ENCODE assay signal across 1 cellular context in the genomic region with DNA sequence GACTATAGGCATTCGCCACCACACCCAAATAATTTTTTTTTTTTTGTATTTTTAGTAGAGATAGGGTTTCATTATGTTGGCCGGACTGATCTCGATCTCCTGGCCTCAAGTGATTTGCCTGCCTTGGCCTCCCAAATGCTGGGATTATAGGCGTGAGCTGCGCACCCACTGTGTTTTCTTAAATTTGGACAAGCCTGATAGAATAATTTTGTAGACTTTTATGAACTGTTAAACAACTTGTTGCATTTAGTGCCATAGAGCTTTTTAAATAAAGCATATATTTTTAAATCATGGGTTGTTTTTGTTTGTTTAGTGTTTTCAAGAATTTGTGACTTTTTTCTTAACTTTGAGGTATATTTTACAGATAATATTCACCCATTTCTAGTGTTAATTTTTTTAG.
TF ChIP-seq lines count a peak whose summit lies in the region.

No MANE protein-coding gene starts in this region.

TF ChIP-seq in GM23338, 12 proteins besides CTCF, POLR2A, EP300 and RAD21 (continued from another document):
- TF ChIP-seq, protein P1, sequence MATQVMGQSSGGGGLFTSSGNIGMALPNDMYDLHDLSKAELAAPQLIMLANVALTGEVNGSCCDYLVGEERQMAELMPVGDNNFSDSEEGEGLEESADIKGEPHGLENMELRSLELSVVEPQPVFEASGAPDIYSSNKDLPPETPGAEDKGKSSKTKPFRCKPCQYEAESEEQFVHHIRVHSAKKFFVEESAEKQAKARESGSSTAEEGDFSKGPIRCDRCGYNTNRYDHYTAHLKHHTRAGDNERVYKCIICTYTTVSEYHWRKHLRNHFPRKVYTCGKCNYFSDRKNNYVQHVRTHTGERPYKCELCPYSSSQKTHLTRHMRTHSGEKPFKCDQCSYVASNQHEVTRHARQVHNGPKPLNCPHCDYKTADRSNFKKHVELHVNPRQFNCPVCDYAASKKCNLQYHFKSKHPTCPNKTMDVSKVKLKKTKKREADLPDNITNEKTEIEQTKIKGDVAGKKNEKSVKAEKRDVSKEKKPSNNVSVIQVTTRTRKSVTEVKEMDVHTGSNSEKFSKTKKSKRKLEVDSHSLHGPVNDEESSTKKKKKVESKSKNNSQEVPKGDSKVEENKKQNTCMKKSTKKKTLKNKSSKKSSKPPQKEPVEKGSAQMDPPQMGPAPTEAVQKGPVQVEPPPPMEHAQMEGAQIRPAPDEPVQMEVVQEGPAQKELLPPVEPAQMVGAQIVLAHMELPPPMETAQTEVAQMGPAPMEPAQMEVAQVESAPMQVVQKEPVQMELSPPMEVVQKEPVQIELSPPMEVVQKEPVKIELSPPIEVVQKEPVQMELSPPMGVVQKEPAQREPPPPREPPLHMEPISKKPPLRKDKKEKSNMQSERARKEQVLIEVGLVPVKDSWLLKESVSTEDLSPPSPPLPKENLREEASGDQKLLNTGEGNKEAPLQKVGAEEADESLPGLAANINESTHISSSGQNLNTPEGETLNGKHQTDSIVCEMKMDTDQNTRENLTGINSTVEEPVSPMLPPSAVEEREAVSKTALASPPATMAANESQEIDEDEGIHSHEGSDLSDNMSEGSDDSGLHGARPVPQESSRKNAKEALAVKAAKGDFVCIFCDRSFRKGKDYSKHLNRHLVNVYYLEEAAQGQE (IDR thresholded peaks at IDR 0.05; ENCODE audit: unreplicated experiment): no peak
- TF ChIP-seq EZH2 (IDR thresholded peaks at IDR 0.05; ENCODE audit: low read depth, unreplicated experiment) (no peak), CREB1 (CRISPR knock-in tag; IDR thresholded peaks at IDR 0.05; ENCODE audit: low read depth) (no peak), POLR2AphosphoS5 (IDR thresholded peaks at IDR 0.05; ENCODE audit: low read depth) (no peak), NANOG (IDR thresholded peaks at IDR 0.05; ENCODE audit: borderline replicate concordance) (no peak), ZNF114 (CRISPR knock-in tag; IDR thresholded peaks at IDR 0.05) (no peak), STAT1 (IDR thresholded peaks at IDR 0.05; ENCODE audit: unreplicated experiment) (no peak), ZNF331 (CRISPR knock-in tag; IDR thresholded peaks at IDR 0.05; ENCODE audit: low read depth) (no peak), ETS1 (IDR thresholded peaks at IDR 0.05) (no peak)
- TF ChIP-seq, protein P2, sequence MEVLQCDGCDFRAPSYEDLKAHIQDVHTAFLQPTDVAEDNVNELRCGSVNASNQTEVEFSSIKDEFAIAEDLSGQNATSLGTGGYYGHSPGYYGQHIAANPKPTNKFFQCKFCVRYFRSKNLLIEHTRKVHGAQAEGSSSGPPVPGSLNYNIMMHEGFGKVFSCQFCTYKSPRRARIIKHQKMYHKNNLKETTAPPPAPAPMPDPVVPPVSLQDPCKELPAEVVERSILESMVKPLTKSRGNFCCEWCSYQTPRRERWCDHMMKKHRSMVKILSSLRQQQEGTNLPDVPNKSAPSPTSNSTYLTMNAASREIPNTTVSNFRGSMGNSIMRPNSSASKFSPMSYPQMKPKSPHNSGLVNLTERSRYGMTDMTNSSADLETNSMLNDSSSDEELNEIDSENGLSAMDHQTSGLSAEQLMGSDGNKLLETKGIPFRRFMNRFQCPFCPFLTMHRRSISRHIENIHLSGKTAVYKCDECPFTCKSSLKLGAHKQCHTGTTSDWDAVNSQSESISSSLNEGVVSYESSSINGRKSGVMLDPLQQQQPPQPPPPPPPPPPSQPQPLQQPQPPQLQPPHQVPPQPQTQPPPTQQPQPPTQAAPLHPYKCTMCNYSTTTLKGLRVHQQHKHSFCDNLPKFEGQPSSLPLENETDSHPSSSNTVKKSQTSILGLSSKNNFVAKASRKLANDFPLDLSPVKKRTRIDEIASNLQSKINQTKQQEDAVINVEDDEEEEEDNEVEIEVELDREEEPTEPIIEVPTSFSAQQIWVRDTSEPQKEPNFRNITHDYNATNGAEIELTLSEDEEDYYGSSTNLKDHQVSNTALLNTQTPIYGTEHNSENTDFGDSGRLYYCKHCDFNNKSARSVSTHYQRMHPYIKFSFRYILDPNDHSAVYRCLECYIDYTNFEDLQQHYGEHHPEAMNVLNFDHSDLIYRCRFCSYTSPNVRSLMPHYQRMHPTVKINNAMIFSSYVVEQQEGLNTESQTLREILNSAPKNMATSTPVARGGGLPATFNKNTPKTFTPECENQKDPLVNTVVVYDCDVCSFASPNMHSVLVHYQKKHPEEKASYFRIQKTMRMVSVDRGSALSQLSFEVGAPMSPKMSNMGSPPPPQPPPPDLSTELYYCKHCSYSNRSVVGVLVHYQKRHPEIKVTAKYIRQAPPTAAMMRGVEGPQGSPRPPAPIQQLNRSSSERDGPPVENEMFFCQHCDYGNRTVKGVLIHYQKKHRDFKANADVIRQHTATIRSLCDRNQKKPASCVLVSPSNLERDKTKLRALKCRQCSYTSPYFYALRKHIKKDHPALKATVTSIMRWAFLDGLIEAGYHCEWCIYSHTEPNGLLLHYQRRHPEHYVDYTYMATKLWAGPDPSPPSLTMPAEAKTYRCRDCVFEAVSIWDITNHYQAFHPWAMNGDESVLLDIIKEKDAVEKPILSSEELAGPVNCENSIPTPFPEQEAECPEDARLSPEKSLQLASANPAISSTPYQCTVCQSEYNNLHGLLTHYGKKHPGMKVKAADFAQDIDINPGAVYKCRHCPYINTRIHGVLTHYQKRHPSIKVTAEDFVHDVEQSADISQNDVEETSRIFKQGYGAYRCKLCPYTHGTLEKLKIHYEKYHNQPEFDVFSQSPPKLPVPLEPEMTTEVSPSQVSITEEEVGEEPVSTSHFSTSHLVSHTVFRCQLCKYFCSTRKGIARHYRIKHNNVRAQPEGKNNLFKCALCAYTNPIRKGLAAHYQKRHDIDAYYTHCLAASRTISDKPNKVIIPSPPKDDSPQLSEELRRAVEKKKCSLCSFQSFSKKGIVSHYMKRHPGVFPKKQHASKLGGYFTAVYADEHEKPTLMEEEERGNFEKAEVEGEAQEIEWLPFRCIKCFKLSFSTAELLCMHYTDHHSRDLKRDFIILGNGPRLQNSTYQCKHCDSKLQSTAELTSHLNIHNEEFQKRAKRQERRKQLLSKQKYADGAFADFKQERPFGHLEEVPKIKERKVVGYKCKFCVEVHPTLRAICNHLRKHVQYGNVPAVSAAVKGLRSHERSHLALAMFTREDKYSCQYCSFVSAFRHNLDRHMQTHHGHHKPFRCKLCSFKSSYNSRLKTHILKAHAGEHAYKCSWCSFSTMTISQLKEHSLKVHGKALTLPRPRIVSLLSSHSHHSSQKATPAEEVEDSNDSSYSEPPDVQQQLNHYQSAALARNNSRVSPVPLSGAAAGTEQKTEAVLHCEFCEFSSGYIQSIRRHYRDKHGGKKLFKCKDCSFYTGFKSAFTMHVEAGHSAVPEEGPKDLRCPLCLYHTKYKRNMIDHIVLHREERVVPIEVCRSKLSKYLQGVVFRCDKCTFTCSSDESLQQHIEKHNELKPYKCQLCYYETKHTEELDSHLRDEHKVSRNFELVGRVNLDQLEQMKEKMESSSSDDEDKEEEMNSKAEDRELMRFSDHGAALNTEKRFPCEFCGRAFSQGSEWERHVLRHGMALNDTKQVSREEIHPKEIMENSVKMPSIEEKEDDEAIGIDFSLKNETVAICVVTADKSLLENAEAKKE (CRISPR knock-in tag; IDR thresholded peaks at IDR 0.05): no peak
